Comparison of ENCODE assay signal across 8 cellular contexts in the genomic region with DNA sequence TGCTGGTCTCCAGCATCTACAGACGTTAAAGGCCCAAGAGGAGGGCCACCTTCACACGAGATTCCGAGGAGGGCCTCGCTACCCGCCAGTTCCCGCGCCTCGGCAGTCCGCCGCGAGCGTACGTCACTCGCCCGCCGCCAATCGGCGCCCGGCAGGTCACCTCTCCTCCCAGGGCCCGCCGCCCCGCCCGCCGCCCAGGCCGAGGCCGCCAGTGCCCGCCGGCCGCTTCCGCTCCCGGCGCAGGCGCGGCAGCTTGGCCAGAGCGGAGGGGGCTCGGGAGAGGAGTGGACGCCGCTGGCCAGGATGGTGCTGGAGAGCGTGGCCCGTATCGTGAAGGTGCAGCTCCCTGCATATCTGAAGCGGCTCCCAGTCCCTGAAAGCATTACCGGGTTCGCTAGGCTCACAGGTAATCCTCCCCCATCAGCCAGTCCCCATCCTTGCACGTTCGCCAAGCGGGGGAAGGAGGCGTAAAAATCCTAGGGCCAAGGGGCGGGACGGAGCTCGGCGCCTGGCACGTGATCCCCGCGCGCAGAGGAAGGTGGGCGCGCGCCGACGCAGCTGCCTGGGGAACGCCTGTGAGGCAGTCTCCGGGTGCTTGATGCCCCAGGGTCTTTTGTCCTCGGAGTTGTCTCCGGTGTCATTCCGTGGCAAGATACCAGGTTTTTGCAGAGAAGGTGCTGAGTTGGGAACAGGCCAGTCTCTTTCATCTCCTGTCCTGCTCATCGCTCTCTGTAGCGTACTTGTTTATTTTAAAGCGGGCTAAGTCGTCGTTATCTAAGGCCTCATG. TPM values are rescaled to one million over a fixed set of nuclear protein-coding genes. Genes with fewer than 3 reads are reported as not detected.
DNase-seq lines count a peak whose midpoint lies in the region; ATAC-seq, FAIRE-seq and TF ChIP-seq lines count a peak whose summit lies in the region.

A gene with protein sequence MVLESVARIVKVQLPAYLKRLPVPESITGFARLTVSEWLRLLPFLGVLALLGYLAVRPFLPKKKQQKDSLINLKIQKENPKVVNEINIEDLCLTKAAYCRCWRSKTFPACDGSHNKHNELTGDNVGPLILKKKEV (plus strand): TSS at position 211 of the 787 bp plus-strand sequence. CDS start 93 bp downstream, at position 304.

- H3K9me1 ChIP-seq in IMR-90 (ENCODE audit: insufficient read depth, low read length) (no peaks in the 10 kb centered on the region), endothelial cell of umbilical vein (replicated peaks; ENCODE audit: control insufficient read depth, extremely low read depth, insufficient read depth, low read length) (no peaks in the 10 kb centered on the region)

- H3K18ac ChIP-seq in IMR-90 (ENCODE audit: low read depth, low read length) = peak within 1 kb of the TSS; percentile 86

- BruUV-seq in IMR-90 (replicated peaks; lab: Mats Ljungman, UMichigan) (no TSS peak), OCI-LY7 (replicated peaks; lab: Mats Ljungman, UMichigan) (no TSS peak), endothelial cell of umbilical vein (replicated peaks; lab: Mats Ljungman, UMichigan) (no TSS peak)

- peak within 1 kb of the TSS; percentile 95 for H3K4ac ChIP-seq in IMR-90 (ENCODE audit: low read depth, low read length)

- intact Hi-C loops in IMR-90 (cut with micrococcal nuclease) = loop anchor here (1.0 to 5.0 kb wide), 3 partner anchors 41 to 247 kb away; no protein-coding TSS in a partner anchor
- intact Hi-C loops in OCI-LY7 (cut with micrococcal nuclease; ENCODE audit: unreplicated experiment) = loop anchor here (1.0 to 5.0 kb wide), 5 partner anchors 41 to 522 kb away; partner anchors contain the start of genes MANBA, SLC39A8 and SLC9B2
- intact Hi-C loops in endothelial cell of umbilical vein (cut with micrococcal nuclease) = loop anchor here (1.0 to 5.0 kb wide), 9 partner anchors 41 to 732 kb away; partner anchors contain the start of genes BDH2, MANBA, NFKB1 and SLC9B1

- peak within 1 kb of the TSS; percentile 96 for H3K27ac ChIP-seq in IMR-90 (ENCODE audit: insufficient read depth, low read length)
- H3K27ac ChIP-seq in OCI-LY7 (ENCODE audit: low read depth, low read length, poor library complexity, severe bottlenecking) = peak within 1 kb of the TSS; percentile 94
- peak within 1 kb of the TSS; percentile 76 for H3K27ac ChIP-seq in endothelial cell of umbilical vein (ENCODE audit: insufficient read depth, low read depth, low read length)

- peak within 1 kb of the TSS; percentile 81 to 99 for H4K8ac ChIP-seq in IMR-90 (ENCODE audit: low read depth in 2 of 2, low read length in 2 of 2)

- peak within 1 kb of the TSS; percentile 86 for H4K91ac ChIP-seq in IMR-90 (ENCODE audit: insufficient read depth, low read depth, low read length)

- TF ChIP-seq CTCF in IMR-90 (conservative IDR thresholded peaks at IDR 0.05; ENCODE audit: low read depth, low read length) = no peak
- TF ChIP-seq CTCF in OCI-LY7 (conservative IDR thresholded peaks at IDR 0.05; ENCODE audit: low read length) = no peak
- no peak for TF ChIP-seq CTCF in endothelial cell of umbilical vein (IDR thresholded peaks at IDR 0.05; ENCODE audit: extremely low read depth in 1 of 2, insufficient read depth in 1 of 2, low read depth in 1 of 2, low read length in 2 of 2)

- TF ChIP-seq RAD21 in IMR-90 (IDR thresholded peaks at IDR 0.05; ENCODE audit: low read length) = no peak

- H2BK5ac ChIP-seq in IMR-90 (ENCODE audit: low read depth, low read length, poor library complexity, severe bottlenecking) = peak within 1 kb of the TSS; percentile 92

- H3K36me3 ChIP-seq in IMR-90 (ENCODE audit: control insufficient read depth, insufficient read depth, low read length) (no peaks in the 10 kb centered on the region), OCI-LY7 (ENCODE audit: insufficient read depth, low read length) (peaks cover 38% of the 10 kb centered on the region), endothelial cell of umbilical vein (ENCODE audit: control insufficient read depth in 2 of 2, extremely low read depth in 1 of 2, insufficient read depth in 2 of 2, low read length in 2 of 2) (no peaks in the 10 kb centered on the region)

- TF ChIP-seq POLR2A in IMR-90 (IDR thresholded peaks at IDR 0.05; ENCODE audit: low read depth, low read length) (peak; percentile 83), endothelial cell of umbilical vein (IDR thresholded peaks at IDR 0.05; ENCODE audit: low read depth, low read length) (peak; percentile 91)

- peak within 1 kb of the TSS; percentile 86 for H2BK120ac ChIP-seq in IMR-90 (ENCODE audit: low read depth, low read length)

- peak within 1 kb of the TSS; percentile 90 for H4K5ac ChIP-seq in IMR-90 (ENCODE audit: low read depth, low read length)

- ATAC-seq in GM21529 (IDR thresholded peaks at IDR 0.05; ENCODE audit: unreplicated experiment) (peak; percentile 83), IMR-90 (ENCODE audit: low read depth) (peak; percentile 98)

- H3K14ac ChIP-seq in IMR-90 (replicated peaks; ENCODE audit: low read depth, low read length) = peak within 1 kb of the TSS; percentile 92

- peak within 1 kb of the TSS; percentile 95 for H3K56ac ChIP-seq in IMR-90 (ENCODE audit: extremely low read depth, insufficient read depth, low read length)

- 0% methylated on average over 25 of the region's 71 CpGs; no CpG with 5 or more reads in 1 of the 2 experiments for WGBS in IMR-90 (ENCODE audit: extremely low coverage in 2 of 2, insufficient read length in 1 of 2), 2 experiments

- no peaks in the 10 kb centered on the region for H3K9me3 ChIP-seq in IMR-90 (ENCODE audit: control insufficient read depth, insufficient read depth, low read length)
- 0 out of 2 replicates have a peak, but pooled peaks cover 3% of the 10 kb centered on the region for H3K9me3 ChIP-seq in OCI-LY7 (ENCODE audit: low read length)
- no peaks in the 10 kb centered on the region for H3K9me3 ChIP-seq in endothelial cell of umbilical vein (replicated peaks; ENCODE audit: control insufficient read depth, insufficient read depth, low read length)

- peaks cover 92% of the 10 kb centered on the region for H3K79me2 ChIP-seq in OCI-LY7 (ENCODE audit: insufficient read depth, low read depth, low read length)
- peaks cover 22% of the 10 kb centered on the region for H3K79me2 ChIP-seq in endothelial cell of umbilical vein (ENCODE audit: control insufficient read depth, insufficient read depth, low read length)

- 0 out of 2 replicates have a peak within 1 kb of the TSS, but pooled peaks have one; percentile 46 for H2BK20ac ChIP-seq in IMR-90 (ENCODE audit: low read depth, low read length)

- H3K27me3 ChIP-seq in IMR-90 (ENCODE audit: control insufficient read depth, insufficient read depth, low read length) (no peaks in the 10 kb centered on the region), endothelial cell of umbilical vein (ENCODE audit: control insufficient read depth in 2 of 2, insufficient read depth in 2 of 2, low read length in 2 of 2) (no peaks in the 10 kb centered on the region)

- POLR2A ChIA-PET in IMR-90 (lab: Charles Lee; ENCODE audit: unreplicated experiment) = interaction anchor here (0.6 to 0.9 kb wide), 2 partner anchors 41 to 94 kb away, joined by 3 to 6 read pairs; partner anchors contain the start of gene UBE2D3
- POLR2A ChIA-PET in OCI-LY7 (lab: Charles Lee) = interaction anchor here (0.6 to 7.1 kb wide), 14 partner anchors 17 to 524 kb away, joined by 3 to 116 read pairs (median 4); partner anchors contain the start of gene UBE2D3
- POLR2A ChIA-PET in endothelial cell of umbilical vein (lab: Charles Lee) = interaction anchor here (1.2 to 2.5 kb wide), 2 partner anchors 41 to 248 kb away, joined by 3 to 35 read pairs; partner anchors contain the start of gene UBE2D3

- H4K20me1 ChIP-seq in IMR-90 (ENCODE audit: insufficient read depth, low read length) = no peaks in the 10 kb centered on the region
- no peaks in the 10 kb centered on the region for H4K20me1 ChIP-seq in OCI-LY7 (ENCODE audit: insufficient read depth, low read length)
- no peaks in the 10 kb centered on the region for H4K20me1 ChIP-seq in endothelial cell of umbilical vein (replicated peaks; ENCODE audit: control insufficient read depth, extremely low read depth, insufficient read depth, low read length)

- CTCF ChIA-PET in IMR-90 (lab: Yijun Ruan, JAX) (interaction anchor here (0.6 kb wide), 2 partner anchors 120 to 157 kb away, joined by 3 read pairs; no protein-coding TSS in a partner anchor), OCI-LY7 (lab: Charles Lee; ENCODE audit: unreplicated experiment) (interaction anchor here (1.8 kb wide), 1 partner anchor 41 kb away, joined by 7 read pairs; no protein-coding TSS in a partner anchor), endothelial cell of umbilical vein (lab: Charles Lee) (interaction anchor here (0.9 to 1.8 kb wide), 4 partner anchors 9 to 249 kb away, joined by 3 to 13 read pairs (median 6); no protein-coding TSS in a partner anchor)

- in situ Hi-C loops in IMR-90 (cut with MboI; ENCODE audit: low sequenced_read_pairs) = no loop called here

- peak within 1 kb of the TSS; percentile 91 for H2AK9ac ChIP-seq in IMR-90 (replicated peaks; ENCODE audit: low read depth, low read length, poor library complexity)

- no peaks in the 10 kb centered on the region for H3K9me2 ChIP-seq in OCI-LY7 (ENCODE audit: insufficient read depth, low read length)

- H3K23ac ChIP-seq in IMR-90 (ENCODE audit: low read depth, low read length) = peak within 1 kb of the TSS; percentile 95

- H2AK5ac ChIP-seq in IMR-90 (ENCODE audit: low read depth, low read length) = peak within 1 kb of the TSS; percentile 52

- H3K4me2 ChIP-seq in IMR-90 (ENCODE audit: low read depth, low read length) = peak within 1 kb of the TSS; percentile 71
- peak within 1 kb of the TSS; percentile 86 for H3K4me2 ChIP-seq in OCI-LY7 (ENCODE audit: low read length)
- H3K4me2 ChIP-seq in endothelial cell of umbilical vein (ENCODE audit: insufficient read depth, low read length) = peak within 1 kb of the TSS; percentile 89

- H3K4me1 ChIP-seq in IMR-90 (ENCODE audit: control insufficient read depth, insufficient read depth, low read length) (no peaks in the 10 kb centered on the region), OCI-LY7 (ENCODE audit: insufficient read depth, low read length, poor library complexity, severe bottlenecking) (peaks cover 42% of the 10 kb centered on the region), endothelial cell of umbilical vein (ENCODE audit: control insufficient read depth, extremely low read depth, insufficient read depth, low read length) (peaks cover 25% of the 10 kb centered on the region)

- DNase-seq in DMS114 treated with DMSO at 0.1 percent for 48 hours (lab: John Stamatoyannopoulos, UW; ENCODE audit: unreplicated experiment) (peak; percentile 81), IMR-90 (peak; percentile 85), OCI-LY7 (ENCODE audit: low spot score) (peak; percentile 94), activated T-cell treated with anti-CD3 and anti-CD28 coated beads for 1 hour (ENCODE audit: low read depth) (peak; percentile 77), endothelial cell of umbilical vein (ENCODE audit: low read depth, low spot score) (peak; percentile 94), middle frontal gyrus (ENCODE audit: extremely low spot score, low spot score) (peak; percentile 87)
- DNase-seq in stimulated activated CD8-positive, alpha-beta memory T cell treated with anti-CD3 and anti-CD28 coated beads, Interleukin-2, amount 100 ng/mL, for 1 hour (ENCODE audit: low read depth in 2 of 2) = peak; percentile 78 to 83

- peak within 1 kb of the TSS; percentile 81 for H3K4me3 ChIP-seq in IMR-90 (ENCODE audit: insufficient read depth, low read depth, low read length)
- H3K4me3 ChIP-seq in OCI-LY7 (ENCODE audit: low read depth, low read length, poor library complexity, severe bottlenecking) = peak within 1 kb of the TSS; percentile 74
- H3K4me3 ChIP-seq in endothelial cell of umbilical vein (replicated peaks in 1 of 3; ENCODE audit: insufficient read depth in 1 of 3, low read depth in 1 of 3, low read length in 3 of 3) = peak within 1 kb of the TSS; percentile 43 to 88 (median 78)

- H3K9ac ChIP-seq in IMR-90 (ENCODE audit: low read depth, low read length) (peak within 1 kb of the TSS; percentile 96), endothelial cell of umbilical vein (replicated peaks; ENCODE audit: extremely low read depth, insufficient read depth, low read length) (peak within 1 kb of the TSS; percentile 84)

- peak within 1 kb of the TSS; percentile 98 for H2AFZ ChIP-seq in IMR-90 (replicated peaks; ENCODE audit: low read length, poor library complexity)
- H2AFZ ChIP-seq in OCI-LY7 (ENCODE audit: low read length) = peak within 1 kb of the TSS; percentile 53; the same call in 1 of the 2 replicates
- H2AFZ ChIP-seq in endothelial cell of umbilical vein (ENCODE audit: low read depth, low read length) = peak within 1 kb of the TSS; percentile 93

- H3K79me1 ChIP-seq in IMR-90 (ENCODE audit: low read depth in 1 of 2, low read length in 2 of 2) = peaks cover 14 to 32% of the 10 kb centered on the region in 2 experiments

- dilution Hi-C loops in IMR-90 (cut with HindIII; ENCODE audit: low sequenced_read_pairs, unreplicated experiment) = no loop called here
- dilution Hi-C loops in endothelial cell of umbilical vein (cut with MboI; ENCODE audit: extremely low pct_ligation_motif_present, low sequenced_read_pairs) = no loop called here

- FAIRE-seq in endothelial cell of umbilical vein (lab: Jason Lieb, UNC) = peak; percentile 82

- H2BK15ac ChIP-seq in IMR-90 (ENCODE audit: low read depth, low read length) = peak within 1 kb of the TSS; percentile 24; the same call in 1 of the 3 replicates

RNA-seq across cellular contexts. Expression of the gene that starts here (rescaled TPM):
- 7.0 and 21.1 TPM in 2 replicates for total RNA-seq in IMR-90 (2012; rRNA removed)
- 14.3 and 14.4 TPM in 2 replicates for polyA plus RNA-seq in IMR-90 (2012; rRNA removed)
- polyA plus RNA-seq in IMR-90 (2012; cell fraction: cytosol; rRNA removed) = 5.4 and 6.6 TPM in 2 replicates
- polyA plus RNA-seq in IMR-90 (2012; cell fraction: nucleus; rRNA removed; ENCODE audit: low replicate concordance) = 0.89 and 3.2 TPM in 2 replicates
- 37.6 and 41.1 TPM in 2 replicates for total RNA-seq in OCI-LY7 (2014; rRNA removed; shearing (Covaris generic))
- total RNA-seq in OCI-LY7 (2022) = 32.8 and 34.6 TPM in 2 replicates
- 26.5 and 28.4 TPM in 2 replicates for total RNA-seq in endothelial cell of umbilical vein
- 13.5 and 14.6 TPM in 2 replicates for polyA plus RNA-seq in endothelial cell of umbilical vein
- 18.9 and 21.7 TPM in 2 replicates for polyA plus RNA-seq in endothelial cell of umbilical vein (2011; cell fraction: cytosol; rRNA removed)
- polyA plus RNA-seq in endothelial cell of umbilical vein (2011; cell fraction: nucleus; rRNA removed) = 5.9 and 6.4 TPM in 2 replicates
- polyA plus RNA-seq in endothelial cell of umbilical vein (2012) = 20.5 and 29.8 TPM in 2 replicates
- 20.7 and 28.5 TPM in 2 replicates for polyA minus RNA-seq in endothelial cell of umbilical vein
- 15.7 TPM for polyA minus RNA-seq in endothelial cell of umbilical vein (2011; cell fraction: cytosol; rRNA and poly(A)+ RNA removed)
- 4.2 TPM in 2 replicates for polyA minus RNA-seq in endothelial cell of umbilical vein (2011; cell fraction: nucleus; rRNA and poly(A)+ RNA removed)

Comparison
In these comparisons a context has a peak if more than half of its experiments do, and no peak if none do; other contexts are left out.
1. Peak in every context shown above with its lines: DNase-seq, ATAC-seq, H3K4me3 ChIP-seq and H3K27ac ChIP-seq.